24 cellular contexts compared by ENCODE assay signal in the genomic region with DNA sequence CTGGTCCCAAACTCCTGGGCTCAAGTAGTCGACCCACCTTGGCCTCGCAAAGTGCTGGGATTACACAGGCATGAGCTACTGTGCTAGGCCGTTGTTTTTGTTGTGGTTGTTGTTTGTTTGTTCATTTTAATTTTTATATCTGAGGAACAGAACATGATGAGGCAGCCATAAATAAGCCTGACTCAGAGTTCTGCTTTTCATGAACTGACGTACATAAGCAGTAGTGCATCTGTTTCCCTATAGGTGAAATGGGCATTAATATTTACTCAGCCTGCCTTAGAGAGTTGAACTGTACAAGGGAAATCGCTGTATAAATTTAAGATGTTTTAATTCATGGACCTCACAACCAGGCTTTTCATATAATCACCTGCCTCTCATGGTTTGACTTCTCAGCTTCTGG.
"Had no signal": no experiment of that assay in that cellular context is flagged by ENCODE, and none has a peak within 500 bp of the region (broad histone marks: within the 10 kb centered on the region; RNA-seq: fewer than 3 reads in every experiment).

No MANE protein-coding gene starts in this region.

- H3K9me3 Mint-ChIP-seq: effector memory CD8-positive, alpha-beta T cell; natural killer cell had no signal

- H3K9me3 ChIP-seq: esophagus squamous epithelium, heart right ventricle, ovary, psoas muscle, tibial nerve had no signal

- ATAC-seq: effector memory CD8-positive, alpha-beta T cell; heart right ventricle; left ventricle myocardium superior; right cardiac atrium had no signal

- H3K27me3 Mint-ChIP-seq: activated naive CD8-positive, alpha-beta T cell treated with anti-CD3 and anti-CD28 coated beads, Interleukin-2, amount 10 ng/mL, durations not matched to agents 7 days and 5 days; effector memory CD8-positive, alpha-beta T cell had no signal

- H3K27ac Mint-ChIP-seq: activated naive CD8-positive, alpha-beta T cell treated with anti-CD3 and anti-CD28 coated beads, Interleukin-2, amount 10 ng/mL, durations not matched to agents 7 days and 5 days had no signal

- H3K36me3 Mint-ChIP-seq: natural killer cell had no signal

- DNase-seq: activated CD4-positive, alpha-beta T cell treated with anti-CD3 and anti-CD28 coated beads, Interleukin-2, amount 50 U/mL, for 1 hour; activated CD4-positive, CD25-positive, alpha-beta regulatory T cell treated with anti-CD3 and anti-CD28 coated beads, Interleukin-2, amount 50 U/mL, for 72 hours; activated CD8-positive, alpha-beta memory T cell treated with anti-CD3 and anti-CD28 coated beads for 24 hours; activated CD8-positive, alpha-beta memory T cell treated with anti-CD3 and anti-CD28 coated beads, Interleukin-2, amount 50 U/mL, for 48 hours; activated gamma-delta T cell treated with Interleukin-2 at 50 U/mL for 16 hours; activated naive CD8-positive, alpha-beta T cell treated with anti-CD3 and anti-CD28 coated beads, Interleukin-2, amount 10 ng/mL, durations not matched to agents 7 days and 5 days; activated T-cell treated with anti-CD3 and anti-CD28 coated beads, Interleukin-2, amount 50 U/mL, for 48 hours; amygdala; effector memory CD8-positive, alpha-beta T cell; esophagus squamous epithelium; heart right ventricle; kidney glomerular epithelial cell; left ventricle myocardium superior; mesendoderm; natural killer cell; ovary; psoas muscle; right cardiac atrium; stimulated activated CD4-positive, alpha-beta T cell treated with anti-CD3 and anti-CD28 coated beads, Interleukin-2, amount 100 ng/mL, for 24 hours; stimulated activated naive CD4-positive, alpha-beta T cell treated with Interleukin-2 at 50 U/mL for 16 hours; substantia nigra had no signal

- H3K4me3 Mint-ChIP-seq: activated naive CD8-positive, alpha-beta T cell treated with anti-CD3 and anti-CD28 coated beads, Interleukin-2, amount 10 ng/mL, durations not matched to agents 7 days and 5 days; effector memory CD8-positive, alpha-beta T cell; natural killer cell had no signal

- H3K4me1 ChIP-seq: psoas muscle, tibial nerve had no signal

- H3K27ac ChIP-seq: cardiac muscle cell, esophagus squamous epithelium, ovary, psoas muscle, tibial nerve, VCaP had no signal

- H3K36me3 ChIP-seq: ovary had no signal

- H3K4me3 ChIP-seq: cardiac muscle cell, esophagus squamous epithelium, heart right ventricle, ovary, psoas muscle, tibial nerve had no signal

- H3K27me3 ChIP-seq: cardiac muscle cell, esophagus squamous epithelium, heart right ventricle, ovary, tibial nerve had no signal
